ENCODE assay signal across 8 cellular contexts in genomic region chr2:167292430-167293171, GRCh38. TPM values are rescaled to one million over a fixed set of nuclear protein-coding genes. Genes with fewer than 3 reads are reported as not detected.
DNase-seq lines count a peak whose midpoint lies in the region; ATAC-seq and TF ChIP-seq lines count a peak whose summit lies in the region.

Gene B3GALT1, plus strand, starts transcription at chr2:167293001.

- peak within 1 kb of the TSS; percentile 25 for H3K4me3 ChIP-seq in mononuclear cell (ENCODE audit: low read length)

- peaks cover 12% of the 10 kb centered on the region for H3K4me1 Mint-ChIP-seq in activated T-cell treated with anti-CD3 and anti-CD28 coated beads, Interleukin-2, amount 50 U/mL, for 4 hours (ENCODE audit: low read depth)

- TF ChIP-seq CTCF in GM20000 (IDR thresholded peaks at IDR 0.05; ENCODE audit: extremely low read depth, missing control alignments): no peak

- H3K9me3 ChIP-seq in mononuclear cell (ENCODE audit: low read depth, low read length): no peaks in the 10 kb centered on the region

- DNase-seq in D341Med (ENCODE audit: low spot score) (peak; percentile 96), GM20000 (ENCODE audit: low spot score) (peak; percentile 91), NCI-H748 treated with DMSO at 0.1 percent for 48 hours (lab: John Stamatoyannopoulos, UW) (peak; percentile 56)
- peak; percentile 14 for DNase-seq in activated T-cell treated with anti-CD3 and anti-CD28 coated beads, Interleukin-2, amount 50 U/mL, for 4 hours
- DNase-seq in stimulated activated naive CD4-positive, alpha-beta T cell (lab: John Stamatoyannopoulos, UW): peak in 5 of 6 experiments; percentile 0 to 47 (median 31)

- peaks cover 16% of the 10 kb centered on the region for H3K4me1 ChIP-seq in mononuclear cell (ENCODE audit: insufficient read depth, low read length)

- peaks cover 3% of the 10 kb centered on the region for H3K9me3 Mint-ChIP-seq in activated T-cell treated with anti-CD3 and anti-CD28 coated beads, Interleukin-2, amount 50 U/mL, for 4 hours

- peak within 1 kb of the TSS; percentile 70 for H3K4me3 Mint-ChIP-seq in activated T-cell treated with anti-CD3 and anti-CD28 coated beads, Interleukin-2, amount 50 U/mL, for 4 hours

- peak; percentile 95 for ATAC-seq in HG03575 (IDR thresholded peaks at IDR 0.05; ENCODE audit: extremely low read depth, insufficient number of reproducible peaks, low FRiP score, unreplicated experiment)
- ATAC-seq in activated T-cell treated with anti-CD3 and anti-CD28 coated beads, Interleukin-2, amount 50 U/mL, for 4 hours: peak; percentile 95
- peak; percentile 97 for ATAC-seq in esophagus mucosa

- H3K27me3 Mint-ChIP-seq in activated T-cell treated with anti-CD3 and anti-CD28 coated beads, Interleukin-2, amount 50 U/mL, for 4 hours (ENCODE audit: low read depth): peaks cover 40% of the 10 kb centered on the region

- H3K36me3 Mint-ChIP-seq in activated T-cell treated with anti-CD3 and anti-CD28 coated beads, Interleukin-2, amount 50 U/mL, for 4 hours (ENCODE audit: insufficient read depth): no peaks in the 10 kb centered on the region

- H3K27me3 ChIP-seq in mononuclear cell (ENCODE audit: insufficient read depth, low read length): peaks cover 61% of the 10 kb centered on the region

RNA-seq across cellular contexts. Expression of gene B3GALT1, which starts in this region (rescaled TPM):
- under 1 TPM in 1 of 3 donors, not detected in 2; 0.05 TPM for total RNA-seq in activated T-cell treated with anti-CD3 and anti-CD28 coated beads, Interleukin-2, amount 50 U/mL, for 4 hours
- total RNA-seq in esophagus mucosa (not detected), mononuclear cell (not detected)

Comparison
In these comparisons a context has a peak if more than half of its experiments do, and no peak if none do; other contexts are left out.
1. Peak in every context shown above with its lines: DNase-seq, ATAC-seq and H3K4me3 ChIP-seq.
2. Peak in DNase-seq and ATAC-seq in activated T-cell treated with anti-CD3 and anti-CD28 coated beads, Interleukin-2, amount 50 U/mL, for 4 hours; RNA of the gene not detected or under 1 TPM.
3. Peak in ATAC-seq in esophagus mucosa; RNA of the gene not detected or under 1 TPM.
4. DNase-seq: peak in every context shown above with its lines; median percentile 96 in D341Med; 91 in GM20000; 56 in NCI-H748 treated with DMSO at 0.1 percent for 48 hours; 31 in stimulated activated naive CD4-positive, alpha-beta T cell; 14 in activated T-cell treated with anti-CD3 and anti-CD28 coated beads, Interleukin-2, amount 50 U/mL, for 4 hours.